11 cellular contexts compared by ENCODE assay signal in genomic region chr5:107104774-107105050, GRCh38.
DNase-seq lines count a peak whose midpoint lies in the region; ATAC-seq and TF ChIP-seq lines count a peak whose summit lies in the region.
"Had no signal": no experiment of that assay in that cellular context is flagged by ENCODE, and none has a peak within 500 bp of the region (broad histone marks: within the 10 kb centered on the region; RNA-seq: fewer than 3 reads in every experiment).

No MANE protein-coding gene starts in this region.

- peak; percentile 71 for ATAC-seq in GM19467 (IDR thresholded peaks at IDR 0.05; ENCODE audit: unreplicated experiment)

- H3K27ac ChIP-seq in left ventricle myocardium inferior (replicated peaks): peak overlapping the region; percentile 62
- H3K27ac ChIP-seq: BLaER1, HL-60, neutrophil had no signal

- no peaks in the 10 kb centered on the region for H3K4me1 ChIP-seq in left ventricle myocardium inferior
- H3K4me1 ChIP-seq: BLaER1 had no signal

- H3K9me3 ChIP-seq in left ventricle myocardium inferior (replicated peaks): peaks cover 16% of the 10 kb centered on the region
- H3K9me3 ChIP-seq: neutrophil had no signal

- H3K27me3 ChIP-seq in left ventricle myocardium inferior (ENCODE audit: low read depth): no peaks in the 10 kb centered on the region
- H3K27me3 ChIP-seq: BLaER1, neutrophil had no signal

- no peaks in the 10 kb centered on the region for H3K36me3 ChIP-seq in left ventricle myocardium inferior
- H3K36me3 ChIP-seq: BLaER1, neutrophil had no signal

- no peak overlapping the region for H3K4me3 ChIP-seq in left ventricle myocardium inferior
- H3K4me3 ChIP-seq: BLaER1 had no signal

- DNase-seq in ACHN (peak; percentile 63), NAMALWA (ENCODE audit: low spot score) (peak; percentile 63), left ventricle myocardium inferior (no peak), inferior parietal cortex (ENCODE audit: extremely low spot score) (no peak), NCI-H2107 (lab: John Stamatoyannopoulos, UW) (no peak), activated T-cell treated with anti-CD3 and anti-CD28 coated beads for 4 hours (no peak), GM19238 (ENCODE audit: insufficient read length, low spot score) (no peak)

- in situ Hi-C loops in ACHN (cut with HindIII; ENCODE audit: low pct_ligation_motif_present, low pct_unique_long_range_greater_than_20kb, low sequenced_read_pairs): no loop called here

- intact Hi-C loops in left ventricle myocardium inferior (cut with micrococcal nuclease): no loop called here

- TF ChIP-seq CTCF in left ventricle myocardium inferior (IDR thresholded peaks at IDR 0.05; ENCODE audit: borderline replicate concordance): peak; percentile 45

Comparison
In these comparisons a context has a peak if more than half of its experiments do, and no peak if none do; other contexts are left out.
1. DNase-seq: peak in ACHN (single experiment) and NAMALWA (single experiment); none in left ventricle myocardium inferior (single experiment), inferior parietal cortex (single experiment), NCI-H2107 (single experiment), activated T-cell treated with anti-CD3 and anti-CD28 coated beads for 4 hours (single experiment) and GM19238 (single experiment).